Comparison of ENCODE assay signal across 25 cellular contexts in the genomic region with DNA sequence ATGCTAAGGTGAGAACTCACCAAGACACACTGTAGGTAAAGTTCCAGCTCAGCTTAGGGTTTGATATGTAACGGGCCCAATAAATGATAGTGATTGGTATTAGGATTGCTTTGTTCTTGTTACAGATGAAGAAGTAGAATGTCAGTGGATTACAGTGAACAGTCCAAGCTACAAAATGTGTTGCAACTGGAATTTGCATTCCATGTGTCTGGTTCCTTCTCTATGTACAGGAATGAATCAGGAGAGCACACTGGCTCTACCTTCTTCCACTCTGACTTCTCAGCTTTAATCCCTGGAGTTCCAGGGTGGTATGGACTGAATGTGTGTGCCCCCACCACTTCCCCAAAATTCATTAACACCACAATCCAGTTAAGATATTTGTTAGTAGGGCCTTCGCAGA.
"Had no signal": no experiment of that assay in that cellular context is flagged by ENCODE, and none has a peak within 500 bp of the region (broad histone marks: within the 10 kb centered on the region; RNA-seq: fewer than 3 reads in every experiment).

No MANE protein-coding gene starts in this region.

- H3K27me3 ChIP-seq: dorsolateral prefrontal cortex, esophagus muscularis mucosa, foreskin keratinocyte, gastroesophageal sphincter, heart left ventricle, hepatocyte, left lung had no signal

- H3K4me3 Mint-ChIP-seq: immature natural killer cell; mesothelial cell of epicardium; naive B cell; naive thymus-derived CD8-positive, alpha-beta T cell had no signal

- ATAC-seq: foreskin keratinocyte; gastroesophageal sphincter; heart left ventricle; left cardiac atrium; left lung; left ventricle myocardium superior; lower lobe of right lung; mucosa of descending colon; naive thymus-derived CD8-positive, alpha-beta T cell had no signal

- H3K9me3 ChIP-seq: esophagus muscularis mucosa, gastroesophageal sphincter, heart left ventricle, left lung, lower lobe of right lung, mucosa of descending colon had no signal

- H3K27ac Mint-ChIP-seq: immature natural killer cell; mesothelial cell of epicardium; naive thymus-derived CD8-positive, alpha-beta T cell had no signal

- FAIRE-seq: endothelial cell of umbilical vein, frontal cortex, islet of Langerhans, keratinocyte had no signal

- H3K36me3 ChIP-seq: esophagus muscularis mucosa, gastroesophageal sphincter, heart left ventricle, left lung, lower lobe of right lung had no signal

- H3K36me3 Mint-ChIP-seq: immature natural killer cell, mesothelial cell of epicardium, naive B cell had no signal

- H3K4me1 ChIP-seq: esophagus muscularis mucosa, foreskin keratinocyte, gastroesophageal sphincter, heart left ventricle, left lung, lower lobe of right lung had no signal

- H3K4me3 ChIP-seq: coronary artery, dorsolateral prefrontal cortex, esophagus muscularis mucosa, gastroesophageal sphincter, heart left ventricle, hepatocyte, left lung, lower lobe of right lung, mucosa of descending colon had no signal

- H3K27me3 Mint-ChIP-seq: naive B cell had no signal

- H3K9me3 Mint-ChIP-seq: immature natural killer cell had no signal

- DNase-seq: dermis blood vessel endothelial cell; dorsolateral prefrontal cortex; effector CD4-positive, alpha-beta T cell; effector memory CD4-positive, alpha-beta T cell; foreskin keratinocyte; heart left ventricle; hypothalamus; immature natural killer cell; left cardiac atrium; left lung; left ventricle myocardium superior; lower lobe of right lung; mesenchymal stem cell; mucosa of descending colon; naive B cell; naive thymus-derived CD8-positive, alpha-beta T cell had no signal
